In the genomic region with DNA sequence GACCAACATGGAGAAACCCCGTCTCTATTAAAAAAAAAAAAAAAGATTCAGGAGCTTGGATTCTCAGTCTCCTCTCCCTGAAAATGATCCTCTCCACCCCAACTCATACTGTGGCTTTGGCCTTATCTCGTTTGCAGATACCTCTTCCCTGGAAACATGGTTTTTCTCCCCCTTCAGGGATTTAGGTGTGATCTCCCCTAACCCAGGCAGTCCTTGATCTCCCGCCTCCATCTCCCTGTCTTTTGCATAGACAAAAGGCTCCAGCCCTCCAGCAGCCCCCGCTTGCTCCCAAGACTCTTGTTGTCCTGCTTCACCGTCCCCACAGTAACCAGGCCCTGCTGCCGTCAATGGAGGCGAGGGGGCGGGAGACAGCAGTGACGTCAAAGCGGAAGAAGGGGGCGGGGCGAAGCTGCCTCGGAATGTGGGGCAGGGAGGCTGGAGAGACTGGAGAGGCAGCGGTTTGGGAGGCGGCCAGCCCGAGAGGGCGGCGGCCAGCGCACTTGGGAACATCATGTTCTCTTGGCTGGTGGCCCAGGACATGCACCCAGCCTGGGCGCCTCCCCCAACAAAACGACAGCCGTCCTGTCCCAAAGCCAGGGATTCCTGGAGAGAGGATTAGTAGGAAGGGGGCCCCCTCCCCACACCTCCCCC, we compare ENCODE assay signal across 8 cellular contexts. TPM values are rescaled to one million over a fixed set of nuclear protein-coding genes. Genes with fewer than 3 reads are reported as not detected.
DNase-seq lines count a peak whose midpoint lies in the region; ATAC-seq and TF ChIP-seq lines count a peak whose summit lies in the region.

No MANE protein-coding gene starts in this region.

- H3K27ac Mint-ChIP-seq in activated CD8-positive, alpha-beta T cell treated with anti-CD3 and anti-CD28 coated beads, Interleukin-2, amount 10 ng/mL, durations not matched to agents 7 days and 5 days, result no peak overlapping the region

- peaks cover 15% of the 10 kb centered on the region for H3K36me3 Mint-ChIP-seq in activated CD8-positive, alpha-beta T cell treated with anti-CD3 and anti-CD28 coated beads, Interleukin-2, amount 10 ng/mL, durations not matched to agents 7 days and 5 days (ENCODE audit: low read depth)

- H3K27ac ChIP-seq in right lobe of liver, result peak overlapping the region; percentile 99 to 100 (median 100)

- no peaks in the 10 kb centered on the region for H3K9me3 ChIP-seq in right lobe of liver

- CTCF ChIA-PET in activated CD8-positive, alpha-beta T cell treated with anti-CD3 and anti-CD28 coated beads, Interleukin-2, amount 10 ng/mL, durations not matched to agents 7 days and 5 days (lab: Charles Lee), result interaction anchor here (1.0 to 14.0 kb wide), 3 partner anchors 16 to 34 kb away, joined by 3 to 165 read pairs (median 3); no protein-coding TSS in a partner anchor

- POLR2A ChIA-PET in activated CD8-positive, alpha-beta T cell treated with anti-CD3 and anti-CD28 coated beads, Interleukin-2, amount 10 ng/mL, durations not matched to agents 7 days and 5 days (lab: Charles Lee), result interaction anchor here (0.5 to 8.1 kb wide), 10 partner anchors 10 to 230 kb away, joined by 3 to 164 read pairs (median 4); partner anchors contain the start of genes BORCS6, CTC1 and VAMP2

- intact Hi-C loops in right lobe of liver (cut with DNase I), result no loop called here

- ATAC-seq in activated CD8-positive, alpha-beta T cell treated with anti-CD3 and anti-CD28 coated beads, Interleukin-2, amount 10 ng/mL, durations not matched to agents 7 days and 5 days, result peak; percentile 3
- ATAC-seq in right lobe of liver (peak; percentile 46 to 64 (median 52)), HG03469 (IDR thresholded peaks at IDR 0.05; ENCODE audit: unreplicated experiment) (no peak)

- peak overlapping the region; percentile 69 for H3K4me3 Mint-ChIP-seq in activated CD8-positive, alpha-beta T cell treated with anti-CD3 and anti-CD28 coated beads, Interleukin-2, amount 10 ng/mL, durations not matched to agents 7 days and 5 days

- DNase-seq in NCI-H2107 (lab: John Stamatoyannopoulos, UW), result peak; percentile 9
- no peak for DNase-seq in NCI-H2107 treated with DMSO at 0.1 percent for 48 hours (lab: John Stamatoyannopoulos, UW; ENCODE audit: unreplicated experiment)
- DNase-seq in NCI-H526 treated with DMSO at 0.1 percent for 48 hours (lab: John Stamatoyannopoulos, UW), result peak; percentile 14
- DNase-seq in activated CD8-positive, alpha-beta T cell treated with anti-CD3 and anti-CD28 coated beads, Interleukin-2, amount 10 ng/mL, durations not matched to agents 7 days and 5 days, result peak; percentile 92
- peak; percentile 99 for DNase-seq in ecto neural progenitor cell (ENCODE audit: low spot score)
- peak; percentile 99 to 100 (median 99) for DNase-seq in right lobe of liver
- DNase-seq in stimulated activated CD4-positive, alpha-beta T cell treated with anti-CD3 and anti-CD28 coated beads, Interleukin-2, amount 100 ng/mL, for 24 hours, result peak; percentile 88 to 92

- H3K27me3 Mint-ChIP-seq in activated CD8-positive, alpha-beta T cell treated with anti-CD3 and anti-CD28 coated beads, Interleukin-2, amount 10 ng/mL, durations not matched to agents 7 days and 5 days (ENCODE audit: low read depth), result no peaks in the 10 kb centered on the region

- no peak for TF ChIP-seq CTCF in right lobe of liver (IDR thresholded peaks at IDR 0.05)

- peak; percentile 75 for TF ChIP-seq POLR2A in right lobe of liver (IDR thresholded peaks at IDR 0.05)

- peaks cover 23% of the 10 kb centered on the region for H3K4me1 Mint-ChIP-seq in activated CD8-positive, alpha-beta T cell treated with anti-CD3 and anti-CD28 coated beads, Interleukin-2, amount 10 ng/mL, durations not matched to agents 7 days and 5 days (ENCODE audit: low read depth)

- peaks cover 0 to 24% (median 14%) of the 10 kb centered on the region in 4 donors for H3K36me3 ChIP-seq in right lobe of liver

- H3K27me3 ChIP-seq in right lobe of liver, result no peaks in the 10 kb centered on the region

- peaks cover 0 to 29% (median 10%) of the 10 kb centered on the region in 4 donors for H3K4me1 ChIP-seq in right lobe of liver

- H3K9me3 Mint-ChIP-seq in activated CD8-positive, alpha-beta T cell treated with anti-CD3 and anti-CD28 coated beads, Interleukin-2, amount 10 ng/mL, durations not matched to agents 7 days and 5 days (ENCODE audit: insufficient read depth), result no peaks in the 10 kb centered on the region

- under 1% methylated on average over 14 of the region's 22 CpGs for WGBS in right lobe of liver (ENCODE audit: insufficient coverage, low coverage, low lambda C conversion rate, missing lambda C conversion rate)

- peak overlapping the region; percentile 79 to 94 (median 80) for H3K4me3 ChIP-seq in right lobe of liver

RNA-seq across cellular contexts. Expression of gene PER1, which starts 1.9 kb away (rescaled TPM):
- 10 to 100 TPM; 35.0 to 38.1 TPM for total RNA-seq in activated CD8-positive, alpha-beta T cell treated with anti-CD3 and anti-CD28 coated beads, Interleukin-2, amount 10 ng/mL, durations not matched to agents 7 days and 5 days
- 100 to 1,000 TPM in 1 of 6 experiments, 10 to 100 TPM in 5; 25.7 to 118 (median 55.2) TPM for total RNA-seq in right lobe of liver

RNA-seq across cellular contexts. Expression of gene VAMP2, which starts 8.7 kb away (rescaled TPM):
- total RNA-seq in activated CD8-positive, alpha-beta T cell treated with anti-CD3 and anti-CD28 coated beads, Interleukin-2, amount 10 ng/mL, durations not matched to agents 7 days and 5 days, result 10 to 100 TPM; 56.3 to 56.7 TPM
- 10 to 100 TPM in 4 of 6 experiments, 1 to 10 TPM in 2; 4.4 to 18.6 (median 13.2) TPM for total RNA-seq in right lobe of liver

RNA-seq across cellular contexts. Expression of gene TMEM107, which starts 22.1 kb away (rescaled TPM):
- 10 to 100 TPM; 39.6 to 44.1 TPM for total RNA-seq in activated CD8-positive, alpha-beta T cell treated with anti-CD3 and anti-CD28 coated beads, Interleukin-2, amount 10 ng/mL, durations not matched to agents 7 days and 5 days
- total RNA-seq in right lobe of liver, result 1 to 10 TPM; 2.3 to 5.0 (median 3.4) TPM

RNA-seq across cellular contexts. Expression of gene HES7, which starts 30.2 kb away (rescaled TPM):
- under 1 TPM in 1 of 2 experiments, not detected in 1; 0.29 TPM for total RNA-seq in activated CD8-positive, alpha-beta T cell treated with anti-CD3 and anti-CD28 coated beads, Interleukin-2, amount 10 ng/mL, durations not matched to agents 7 days and 5 days
- not detected for total RNA-seq in right lobe of liver

RNA-seq across cellular contexts. Expression of gene ALOXE3, which starts 35.8 kb away (rescaled TPM):
- not detected for total RNA-seq in activated CD8-positive, alpha-beta T cell treated with anti-CD3 and anti-CD28 coated beads, Interleukin-2, amount 10 ng/mL, durations not matched to agents 7 days and 5 days
- not detected for total RNA-seq in right lobe of liver

Comparison
In these comparisons a context has a peak if more than half of its experiments do, and no peak if none do; other contexts are left out.
1. RNA of gene TMEM107, which starts 22.1 kb away (total RNA-seq): 39.6 to 44.1 TPM in activated CD8-positive, alpha-beta T cell treated with anti-CD3 and anti-CD28 coated beads, Interleukin-2, amount 10 ng/mL, durations not matched to agents 7 days and 5 days; 2.3 to 5.0 TPM in right lobe of liver; every median in the first group is over 4 times any median in the second.